ENCODE assay signal across 8 cellular contexts in the genomic region with DNA sequence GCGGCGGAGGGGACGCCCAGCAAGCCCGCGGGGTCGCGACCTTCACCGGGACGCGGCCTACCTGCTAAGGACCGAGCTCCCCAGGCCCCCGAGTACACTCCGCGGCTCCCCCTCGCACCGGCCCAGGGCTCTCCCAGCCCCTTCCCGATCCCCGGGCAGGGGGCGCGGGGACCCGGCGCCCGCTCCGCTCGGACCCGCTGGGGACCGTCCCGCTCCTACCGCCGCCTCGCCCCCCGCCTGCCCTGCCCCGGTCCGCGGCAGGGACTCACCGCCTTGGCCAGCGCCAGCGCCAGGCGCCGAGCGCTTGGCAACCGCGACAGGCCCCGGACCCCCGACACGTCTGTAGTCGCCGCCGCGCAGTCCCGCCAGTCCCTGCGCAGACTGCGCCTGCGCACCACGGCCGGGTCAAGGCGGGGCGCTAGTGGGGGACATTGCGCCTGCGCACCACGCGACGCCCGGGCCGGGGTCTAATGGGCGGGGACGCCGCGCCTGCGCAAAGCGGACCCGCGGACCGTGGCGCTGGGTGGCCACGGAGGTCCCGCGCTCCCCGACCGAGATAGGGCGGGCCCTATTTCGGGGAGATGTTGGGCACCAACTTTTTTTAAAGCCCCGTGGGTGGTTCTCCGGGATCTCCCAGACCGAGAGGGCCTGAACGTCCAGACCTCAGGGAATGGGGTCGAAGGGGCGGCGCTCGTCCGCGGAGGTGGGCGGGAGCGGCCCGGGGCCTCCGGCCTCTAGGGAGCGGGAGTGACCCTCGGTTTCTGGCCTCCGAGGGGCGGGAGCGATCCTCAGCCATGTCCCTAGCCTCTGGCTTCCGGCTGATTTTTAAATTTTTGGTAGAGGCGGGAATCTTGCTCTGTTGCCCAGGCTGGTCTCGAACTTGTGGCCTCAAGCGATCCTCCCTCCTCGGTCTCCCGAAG.
DNase-seq lines count a peak whose midpoint lies in the region; ATAC-seq and TF ChIP-seq lines count a peak whose summit lies in the region.
"Not testable (repeated sequence)": the region's sequence is repeated elsewhere in the genome, so short reads cannot be mapped to it uniquely, and the experiment has no call there.

No MANE protein-coding gene starts in this region.

- H3K4me1 ChIP-seq in mononuclear cell (ENCODE audit: insufficient read depth, low read length) = not testable (repeated sequence)

- ATAC-seq in HG03066 (IDR thresholded peaks at IDR 0.05; ENCODE audit: low read depth, unreplicated experiment) = peak; percentile 78

- not testable (repeated sequence) for H3K27me3 ChIP-seq in mononuclear cell (ENCODE audit: insufficient read depth, low read length)

- POLR2A ChIA-PET in RWPE1 (lab: Yijun Ruan, JAX; ENCODE audit: low non-redundant PET) = not testable (repeated sequence)

- not testable (repeated sequence) for TF ChIP-seq CTCF in RWPE1 (conservative IDR thresholded peaks at IDR 0.05; ENCODE audit: low read depth); fibroblast of mammary gland (conservative IDR thresholded peaks at IDR 0.05; ENCODE audit: control insufficient read depth, insufficient read depth, low read depth, low read length)

- peak overlapping the region; percentile 52; the same call in 1 of the 2 replicates for H3K27ac ChIP-seq in RWPE1

- DNase-seq in AG20443 (ENCODE audit: low spot score) (peak; percentile 47), GM19238 (ENCODE audit: insufficient read length, low spot score) (peak; percentile 51), fibroblast of mammary gland (ENCODE audit: low read depth) (peak; percentile 63)
- DNase-seq in RWPE1 (ENCODE audit: low spot score) = not testable (repeated sequence)
- peak; percentile 98 for DNase-seq in activated effector memory CD4-positive, alpha-beta T cell treated with anti-CD3 and anti-CD28 coated beads, Interleukin-2, amount 50 U/mL, for 16 hours
- DNase-seq in stimulated activated CD4-positive, alpha-beta T cell treated with anti-CD3 and anti-CD28 coated beads, Interleukin-4, amount 100 ng/mL, for 48 hours (ENCODE audit: low read depth in 2 of 2) = peak; percentile 88 to 95

- CTCF ChIA-PET in RWPE1 (lab: Yijun Ruan, JAX) = not testable (repeated sequence)

- H3K4me3 ChIP-seq in fibroblast of mammary gland (ENCODE audit: control insufficient read depth, low read depth, low read length) (peak overlapping the region; percentile 60), mononuclear cell (ENCODE audit: low read length) (peak overlapping the region; percentile 78)

- H3K9me3 ChIP-seq in mononuclear cell (ENCODE audit: low read depth, low read length) = not testable (repeated sequence)
